In genomic region chr20:24693466-24694156, GRCh38 we compare ENCODE assay signal across 22 cellular contexts.
A peak's percentile ranks its signal among the peaks of the same experiment; 100 is the strongest.
DNase-seq lines count a peak whose midpoint lies in the region; ATAC-seq and TF ChIP-seq lines count a peak whose summit lies in the region.
"Had no signal": no experiment of that assay in that cellular context is flagged by ENCODE, and none has a peak within 500 bp of the region (broad histone marks: within the 10 kb centered on the region; RNA-seq: fewer than 3 reads in every experiment).

No MANE protein-coding gene starts in this region.

- no peak overlapping the region for H3K4me3 Mint-ChIP-seq in activated CD8-positive, alpha-beta T cell treated with anti-CD3 and anti-CD28 coated beads, Interleukin-2, amount 10 ng/mL, durations not matched to agents 7 days and 5 days
- H3K4me3 Mint-ChIP-seq in activated CD8-positive, alpha-beta T cell treated with anti-CD3 and anti-CD28 coated beads for 36 hours, result no peak overlapping the region
- H3K4me3 Mint-ChIP-seq in nephron, result no peak overlapping the region
- no peak overlapping the region for H3K4me3 Mint-ChIP-seq in type B pancreatic cell
- H3K4me3 Mint-ChIP-seq: activated naive CD4-positive, alpha-beta T cell treated with anti-CD3 and anti-CD28 coated beads, Interleukin-2, amount 50 U/mL, for 24 hours; activated T-cell treated with anti-CD3 and anti-CD28 coated beads, Interleukin-2, amount 50 U/mL, for 24 hours; naive B cell had no signal

- peaks cover 4% of the 10 kb centered on the region for H3K27me3 Mint-ChIP-seq in activated CD8-positive, alpha-beta T cell treated with anti-CD3 and anti-CD28 coated beads, Interleukin-2, amount 10 ng/mL, durations not matched to agents 7 days and 5 days (ENCODE audit: low read depth)
- H3K27me3 Mint-ChIP-seq in activated CD8-positive, alpha-beta T cell treated with anti-CD3 and anti-CD28 coated beads for 36 hours, result peaks cover 2% of the 10 kb centered on the region
- peaks cover 8% of the 10 kb centered on the region for H3K27me3 Mint-ChIP-seq in nephron (ENCODE audit: low read depth)
- H3K27me3 Mint-ChIP-seq in type B pancreatic cell, result peaks cover 6% of the 10 kb centered on the region

- H3K4me1 Mint-ChIP-seq in activated CD8-positive, alpha-beta T cell treated with anti-CD3 and anti-CD28 coated beads, Interleukin-2, amount 10 ng/mL, durations not matched to agents 7 days and 5 days (ENCODE audit: low read depth), result no peaks in the 10 kb centered on the region
- no peaks in the 10 kb centered on the region for H3K4me1 Mint-ChIP-seq in activated CD8-positive, alpha-beta T cell treated with anti-CD3 and anti-CD28 coated beads for 36 hours (ENCODE audit: low read depth)
- peaks cover 18% of the 10 kb centered on the region for H3K4me1 Mint-ChIP-seq in nephron
- H3K4me1 Mint-ChIP-seq in type B pancreatic cell (ENCODE audit: unreplicated experiment), result peaks cover 10% of the 10 kb centered on the region
- H3K4me1 Mint-ChIP-seq: activated naive CD4-positive, alpha-beta T cell treated with anti-CD3 and anti-CD28 coated beads, Interleukin-2, amount 50 U/mL, for 24 hours had no signal

- POLR2A ChIA-PET in activated CD8-positive, alpha-beta T cell treated with anti-CD3 and anti-CD28 coated beads, Interleukin-2, amount 10 ng/mL, durations not matched to agents 7 days and 5 days (lab: Charles Lee), result no interaction called here
- POLR2A ChIA-PET in activated CD8-positive, alpha-beta T cell treated with anti-CD3 and anti-CD28 coated beads for 36 hours (lab: Charles Lee), result no interaction called here

- H3K9ac ChIP-seq in colonic mucosa (ENCODE audit: low read depth in 2 of 2, low read length in 2 of 2), result no peak overlapping the region

- H3K27ac Mint-ChIP-seq in activated CD8-positive, alpha-beta T cell treated with anti-CD3 and anti-CD28 coated beads, Interleukin-2, amount 10 ng/mL, durations not matched to agents 7 days and 5 days, result no peak overlapping the region
- H3K27ac Mint-ChIP-seq in activated CD8-positive, alpha-beta T cell treated with anti-CD3 and anti-CD28 coated beads for 36 hours, result no peak overlapping the region
- H3K27ac Mint-ChIP-seq in nephron (peak overlapping the region; percentile 72 to 89 (median 89)), type B pancreatic cell (no peak overlapping the region)
- H3K27ac Mint-ChIP-seq: activated naive CD4-positive, alpha-beta T cell treated with anti-CD3 and anti-CD28 coated beads, Interleukin-2, amount 50 U/mL, for 24 hours; activated T-cell treated with anti-CD3 and anti-CD28 coated beads, Interleukin-2, amount 50 U/mL, for 24 hours had no signal

- peak; percentile 4 for DNase-seq in activated CD8-positive, alpha-beta T cell treated with anti-CD3 and anti-CD28 coated beads, Interleukin-2, amount 10 ng/mL, durations not matched to agents 7 days and 5 days
- no peak for DNase-seq in activated CD8-positive, alpha-beta T cell treated with anti-CD3 and anti-CD28 coated beads for 36 hours
- DNase-seq in colonic mucosa (peak; percentile 10), type B pancreatic cell (ENCODE audit: extremely low spot score, unreplicated experiment) (peak; percentile 51), GM03348 (ENCODE audit: low spot score) (no peak), NCI-H1048 (lab: John Stamatoyannopoulos, UW) (no peak)
- no peak for DNase-seq in effector CD4-positive, alpha-beta T cell
- DNase-seq: activated CD4-positive, alpha-beta T cell treated with anti-CD3 and anti-CD28 coated beads, Interleukin-2, amount 50 U/mL, for 4 hours; activated T-cell treated with anti-CD3 and anti-CD28 coated beads, Interleukin-2, amount 50 U/mL, for 24 hours; anterior cingulate cortex; BE2C; caudate nucleus; DMS153; mesendoderm; naive B cell; NCI-H2029 treated with DMSO at 0.1 percent for 48 hours; NCI-H226; NCI-H748 treated with DMSO at 0.1 percent for 48 hours had no signal

- H3K27ac ChIP-seq in colonic mucosa, result no peak overlapping the region
- H3K27ac ChIP-seq: dorsolateral prefrontal cortex, upper lobe of left lung had no signal

- no peaks in the 10 kb centered on the region for H3K27me3 ChIP-seq in colonic mucosa
- H3K27me3 ChIP-seq: BE2C, dorsolateral prefrontal cortex, upper lobe of left lung had no signal

- no peaks in the 10 kb centered on the region for H3K9me3 Mint-ChIP-seq in activated CD8-positive, alpha-beta T cell treated with anti-CD3 and anti-CD28 coated beads, Interleukin-2, amount 10 ng/mL, durations not matched to agents 7 days and 5 days (ENCODE audit: insufficient read depth)
- no peaks in the 10 kb centered on the region for H3K9me3 Mint-ChIP-seq in activated CD8-positive, alpha-beta T cell treated with anti-CD3 and anti-CD28 coated beads for 36 hours
- H3K9me3 Mint-ChIP-seq in nephron (peaks cover 6% of the 10 kb centered on the region), type B pancreatic cell (no peaks in the 10 kb centered on the region)
- H3K9me3 Mint-ChIP-seq: activated T-cell treated with anti-CD3 and anti-CD28 coated beads, Interleukin-2, amount 50 U/mL, for 24 hours had no signal

- no peaks in the 10 kb centered on the region for H3K4me1 ChIP-seq in colonic mucosa
- H3K4me1 ChIP-seq: BE2C had no signal

- no peaks in the 10 kb centered on the region for H3K36me3 ChIP-seq in colonic mucosa
- H3K36me3 ChIP-seq: BE2C, upper lobe of left lung had no signal

- TF ChIP-seq CTCF in activated CD8-positive, alpha-beta T cell treated with anti-CD3 and anti-CD28 coated beads for 36 hours (IDR thresholded peaks at IDR 0.05), result no peak
- TF ChIP-seq CTCF in colonic mucosa (IDR thresholded peaks at IDR 0.05) (no peak), nephron (IDR thresholded peaks at IDR 0.05; ENCODE audit: unreplicated experiment in 3 of 3) (no peak), type B pancreatic cell (conservative IDR thresholded peaks at IDR 0.05) (no peak)

- intact Hi-C loops in activated CD8-positive, alpha-beta T cell treated with anti-CD3 and anti-CD28 coated beads for 36 hours (cut with micrococcal nuclease), result no loop called here
- intact Hi-C loops in colonic mucosa (cut with DNase I), result no loop called here

- no peak for ATAC-seq in activated CD8-positive, alpha-beta T cell treated with anti-CD3 and anti-CD28 coated beads, Interleukin-2, amount 10 ng/mL, durations not matched to agents 7 days and 5 days
- no peak for ATAC-seq in activated CD8-positive, alpha-beta T cell treated with anti-CD3 and anti-CD28 coated beads for 36 hours

- H3K4me3 ChIP-seq in colonic mucosa, result no peak overlapping the region
- H3K4me3 ChIP-seq: dorsolateral prefrontal cortex, upper lobe of left lung had no signal

- H3K36me3 Mint-ChIP-seq in activated CD8-positive, alpha-beta T cell treated with anti-CD3 and anti-CD28 coated beads, Interleukin-2, amount 10 ng/mL, durations not matched to agents 7 days and 5 days (ENCODE audit: low read depth), result no peaks in the 10 kb centered on the region
- H3K36me3 Mint-ChIP-seq in activated CD8-positive, alpha-beta T cell treated with anti-CD3 and anti-CD28 coated beads for 36 hours (ENCODE audit: low read depth), result no peaks in the 10 kb centered on the region
- no peaks in the 10 kb centered on the region for H3K36me3 Mint-ChIP-seq in nephron (ENCODE audit: low read depth)
- no peaks in the 10 kb centered on the region for H3K36me3 Mint-ChIP-seq in type B pancreatic cell
- H3K36me3 Mint-ChIP-seq: activated naive CD4-positive, alpha-beta T cell treated with anti-CD3 and anti-CD28 coated beads, Interleukin-2, amount 50 U/mL, for 24 hours had no signal

- no peaks in the 10 kb centered on the region for H3K9me3 ChIP-seq in colonic mucosa
- H3K9me3 ChIP-seq: BE2C, upper lobe of left lung had no signal

- CTCF ChIA-PET in activated CD8-positive, alpha-beta T cell treated with anti-CD3 and anti-CD28 coated beads, Interleukin-2, amount 10 ng/mL, durations not matched to agents 7 days and 5 days (lab: Charles Lee), result no interaction called here
- CTCF ChIA-PET in activated CD8-positive, alpha-beta T cell treated with anti-CD3 and anti-CD28 coated beads for 36 hours (lab: Charles Lee), result no interaction called here

Comparison
In these comparisons a context has a peak if more than half of its experiments do, and no peak if none do; other contexts are left out.
1. DNase-seq: peak in activated CD8-positive, alpha-beta T cell treated with anti-CD3 and anti-CD28 coated beads, Interleukin-2, amount 10 ng/mL, durations not matched to agents 7 days and 5 days (single experiment), colonic mucosa (single experiment) and type B pancreatic cell (single experiment); none in activated CD8-positive, alpha-beta T cell treated with anti-CD3 and anti-CD28 coated beads for 36 hours (single experiment), GM03348 (single experiment), effector CD4-positive, alpha-beta T cell (single experiment) and NCI-H1048 (single experiment).
2. H3K27ac Mint-ChIP-seq: peak in nephron (3 of 3); none in activated CD8-positive, alpha-beta T cell treated with anti-CD3 and anti-CD28 coated beads, Interleukin-2, amount 10 ng/mL, durations not matched to agents 7 days and 5 days (single experiment), activated CD8-positive, alpha-beta T cell treated with anti-CD3 and anti-CD28 coated beads for 36 hours (single experiment) and type B pancreatic cell (single experiment).